In genomic region chr6:151390276-151391020, GRCh38 we compare ENCODE assay signal across 8 cellular contexts.
DNase-seq lines count a peak whose midpoint lies in the region; ATAC-seq and FAIRE-seq lines count a peak whose summit lies in the region.

No MANE protein-coding gene starts in this region.

- H3K27ac ChIP-seq in cingulate gyrus (ENCODE audit: low read depth, low read length) (peak overlapping the region; percentile 98), layer of hippocampus (ENCODE audit: low read depth, low read length) (peak overlapping the region; percentile 98)

- FAIRE-seq in GM19239 (lab: Jason Lieb, UNC) = peak; percentile 80

- DNase-seq in Ammon's horn (ENCODE audit: low spot score) (peak; percentile 97), GM19239 (ENCODE audit: insufficient read length, low spot score) (peak; percentile 65), NCI-H510A treated with DMSO at 0.1 percent for 48 hours (lab: John Stamatoyannopoulos, UW) (peak; percentile 87)
- peak; percentile 95 to 98 for DNase-seq in activated CD4-positive, alpha-beta T cell treated with anti-CD3 and anti-CD28 coated beads for 4 hours
- DNase-seq in stimulated activated CD4-positive, alpha-beta T cell treated with anti-CD3 and anti-CD28 coated beads, Interleukin-1b, Interleukin-23, amount 100 ng/mL, for 24 hours (ENCODE audit: low read depth in 4 of 4, low spot score in 1 of 4) = peak; percentile 89 to 96 (median 94)

- ATAC-seq in HG03442 (IDR thresholded peaks at IDR 0.05; ENCODE audit: unreplicated experiment) = peak; percentile 78

- no peaks in the 10 kb centered on the region for H3K27me3 ChIP-seq in layer of hippocampus (ENCODE audit: control insufficient read depth, insufficient read depth, low read length)

Comparison
In these comparisons a context has a peak if more than half of its experiments do, and no peak if none do; other contexts are left out.
1. Peak in every context shown above with its lines: DNase-seq, ATAC-seq and H3K27ac ChIP-seq.